In genomic region chr15:90230610-90231009, GRCh38 we compare ENCODE assay signal across 10 cellular contexts. TPM values are rescaled to one million over a fixed set of nuclear protein-coding genes. Genes with fewer than 3 reads are reported as not detected.
A peak's percentile ranks its signal among the peaks of the same experiment; 100 is the strongest.
DNase-seq lines count a peak whose midpoint lies in the region; ATAC-seq, FAIRE-seq and TF ChIP-seq lines count a peak whose summit lies in the region.
"Had no signal": no experiment of that assay in that cellular context is flagged by ENCODE, and none has a peak within 500 bp of the region (broad histone marks: within the 10 kb centered on the region; RNA-seq: fewer than 3 reads in every experiment).

No MANE protein-coding gene starts in this region.

- CTCF ChIA-PET in GM12878 (lab: Yijun Ruan, JAX) = interaction anchor here (1.0 to 4.8 kb wide), 9 partner anchors 9 to 131 kb away, joined by 3 to 38 read pairs (median 5); partner anchors contain the start of gene SEMA4B

- H3K79me1 ChIP-seq in mesendoderm (ENCODE audit: low read length) = no peaks in the 10 kb centered on the region

- RAD21 ChIA-PET in GM12878 (lab: Charles Lee; ENCODE audit: unreplicated experiment) = interaction anchor here (1.0 to 2.6 kb wide), 5 partner anchors 10 to 81 kb away, joined by 3 to 22 read pairs (median 5); no protein-coding TSS in a partner anchor

- H4K8ac ChIP-seq in mesendoderm (ENCODE audit: low read depth, low read length) = no peak overlapping the region

- no peak overlapping the region for H3K23ac ChIP-seq in mesendoderm (ENCODE audit: low read length)

- TF ChIP-seq POLR2A in GM12878 (IDR thresholded peaks at IDR 0.05; ENCODE audit: low read depth, low read length) = no peak

- H2AFZ ChIP-seq in GM12878 (ENCODE audit: control insufficient read depth, low read depth, low read length) = no peak overlapping the region

- H3K4me3 ChIP-seq in right cardiac atrium (ENCODE audit: low read length) (no peak overlapping the region), GM12878 (peak overlapping the region; percentile 42; the same call in 1 of the 2 replicates), muscle layer of duodenum (ENCODE audit: low read depth in 1 of 2, low read length in 2 of 2) (no peak overlapping the region), mesendoderm (ENCODE audit: low read length) (no peak overlapping the region)

- H3K4me2 ChIP-seq in GM12878 (ENCODE audit: control insufficient read depth, insufficient read depth) = peak overlapping the region; percentile 88
- no peak overlapping the region for H3K4me2 ChIP-seq in mesendoderm (ENCODE audit: low read length)

- no peak overlapping the region for H3K4ac ChIP-seq in mesendoderm (ENCODE audit: low read depth, low read length)

- BruUV-seq in GM12878 (replicated peaks; lab: Mats Ljungman, UMichigan) = no TSS peak

- H2BK120ac ChIP-seq in mesendoderm (ENCODE audit: low read depth, low read length) = no peak overlapping the region

- no peak for TF ChIP-seq CTCF in GM12878 (IDR thresholded peaks at IDR 0.05 in 2 of 3, conservative IDR thresholded peaks at IDR 0.05 in 1 of 3; ENCODE audit: control insufficient read depth in 2 of 3, extremely low read depth in 1 of 3, insufficient read depth in 1 of 3, low read depth in 3 of 3, low read length in 3 of 3)

- H3K27me3 ChIP-seq in right cardiac atrium (ENCODE audit: control insufficient read depth, insufficient read depth) (no peaks in the 10 kb centered on the region), GM12878 (replicated peaks in 1 of 2; ENCODE audit: control insufficient read depth in 2 of 2, insufficient read depth in 2 of 2, low read length in 1 of 2) (no peaks in the 10 kb centered on the region), muscle layer of duodenum (ENCODE audit: low read depth, low read length) (no peaks in the 10 kb centered on the region), mesendoderm (ENCODE audit: insufficient read depth, low read length, poor library complexity) (no peaks in the 10 kb centered on the region)

- H3K27ac ChIP-seq in right cardiac atrium (ENCODE audit: low read length) (peak overlapping the region; percentile 69), GM12878 (ENCODE audit: control insufficient read depth, insufficient read depth) (peak overlapping the region; percentile 66), muscle layer of duodenum (ENCODE audit: low read length) (peak overlapping the region; percentile 51), mesendoderm (ENCODE audit: low read depth, low read length) (no peak overlapping the region)

- in situ Hi-C loops in GM12878 (cut with MboI) = no loop called here

- no peak for FAIRE-seq in GM12878 (lab: Jason Lieb, UNC)

- no peak overlapping the region for H3K18ac ChIP-seq in mesendoderm (ENCODE audit: low read length)

- H3K9me3 ChIP-seq in right cardiac atrium (ENCODE audit: control insufficient read depth, low read length) = no peaks in the 10 kb centered on the region
- no peaks in the 10 kb centered on the region for H3K9me3 ChIP-seq in GM12878 (replicated peaks; ENCODE audit: control insufficient read depth, insufficient read depth, low read length)
- H3K9me3 ChIP-seq in muscle layer of duodenum (ENCODE audit: control insufficient read depth in 1 of 2, low read length in 2 of 2) = no peaks in the 10 kb centered on the region

- DNase-seq in right cardiac atrium (no peak), Right ventricle myocardium superior (no peak), GM12878 (ENCODE audit: low read depth, low spot score) (no peak), NCI-H510A (lab: John Stamatoyannopoulos, UW) (no peak), mesendoderm (no peak), iPS-NIHi7 (ENCODE audit: extremely low spot score) (no peak), DMS114 treated with DMSO at 0.1 percent for 48 hours (lab: John Stamatoyannopoulos, UW; ENCODE audit: unreplicated experiment) (no peak)
- DNase-seq: NCI-H2171, occipital lobe had no signal

- no peak overlapping the region for H3K56ac ChIP-seq in mesendoderm (ENCODE audit: low read length)

- intact Hi-C loops in right cardiac atrium (cut with DNase I) (no loop called here), Right ventricle myocardium superior (cut with DNase I) (loop anchor here (5.0 kb wide), 1 partner anchor 128 kb away; the partner anchor contains the start of gene IDH2), GM12878 (cut with micrococcal nuclease; ENCODE audit: unreplicated experiment) (loop anchor here (5.0 kb wide), 5 partner anchors 38 to 432 kb away; partner anchors contain the start of gene AP3S2)

- POLR2A ChIA-PET in GM12878 (lab: Charles Lee) = interaction anchor here (0.6 to 4.9 kb wide), 7 partner anchors 24 to 230 kb away, joined by 3 to 31 read pairs (median 5); partner anchors contain the start of gene SEMA4B

- H3K4me1 ChIP-seq in right cardiac atrium (ENCODE audit: control insufficient read depth, insufficient read depth, low read length) = peaks cover 2% of the 10 kb centered on the region
- peaks cover 28% of the 10 kb centered on the region for H3K4me1 ChIP-seq in GM12878 (ENCODE audit: control insufficient read depth, insufficient read depth, low read length)
- peaks cover 33 to 56% of the 10 kb centered on the region in 2 donors for H3K4me1 ChIP-seq in muscle layer of duodenum (ENCODE audit: control insufficient read depth in 1 of 2, insufficient read depth in 2 of 2, low read length in 2 of 2)
- peaks cover 2% of the 10 kb centered on the region for H3K4me1 ChIP-seq in mesendoderm (ENCODE audit: control insufficient read depth, low read depth, low read length)

- H3K79me2 ChIP-seq in GM12878 (ENCODE audit: control insufficient read depth, insufficient read depth, low read length) = peaks cover 19% of the 10 kb centered on the region
- H3K79me2 ChIP-seq in mesendoderm (ENCODE audit: control insufficient read depth, insufficient read depth, low read length) = no peaks in the 10 kb centered on the region

- 86% methylated on average over 8 of the region's 8 CpGs for WGBS in right cardiac atrium
- 78% methylated on average over 8 of the region's 8 CpGs for WGBS in GM12878 (ENCODE audit: insufficient coverage, insufficient replicate concordance, low lambda C conversion rate, missing lambda C conversion rate)
- no CpG with 5 or more reads among the region's 8 CpGs for WGBS in mesendoderm (ENCODE audit: extremely low coverage, insufficient coverage, low lambda C conversion rate)

- H3K9ac ChIP-seq in GM12878 (ENCODE audit: control insufficient read depth, insufficient read depth, low read length) (peak overlapping the region; percentile 85; the same call in 1 of the 2 replicates), mesendoderm (ENCODE audit: low read length) (no peak overlapping the region)

- no peak overlapping the region for H2BK5ac ChIP-seq in mesendoderm (ENCODE audit: low read length)

- no peak overlapping the region for H4K5ac ChIP-seq in mesendoderm (ENCODE audit: low read length)

- no peak overlapping the region for H2BK15ac ChIP-seq in mesendoderm (replicated peaks; ENCODE audit: low read depth)

- no peak for TF ChIP-seq EP300 in GM12878 (IDR thresholded peaks at IDR 0.05; ENCODE audit: borderline replicate concordance in 1 of 2, control insufficient read depth in 1 of 2, low read depth in 2 of 2, low read length in 2 of 2)

- H2AK5ac ChIP-seq in mesendoderm (ENCODE audit: low read length) = no peak overlapping the region

- peaks cover 15 to 16% of the 10 kb centered on the region in 2 experiments; a peak in 3 of 4 replicates for H3K36me3 ChIP-seq in GM12878 (ENCODE audit: control insufficient read depth in 2 of 2, insufficient read depth in 2 of 2, low read length in 1 of 2)
- peaks cover 44 to 46% of the 10 kb centered on the region in 2 donors for H3K36me3 ChIP-seq in muscle layer of duodenum (ENCODE audit: control insufficient read depth in 1 of 2, insufficient read depth in 2 of 2, low read length in 2 of 2)
- peaks cover 6% of the 10 kb centered on the region for H3K36me3 ChIP-seq in mesendoderm (ENCODE audit: control insufficient read depth, insufficient read depth, low read length)

- SMC1A ChIA-PET in GM12878 (lab: Charles Lee; ENCODE audit: uncharacterized antibody, unreplicated experiment) = interaction anchor here (0.7 to 4.5 kb wide), 13 partner anchors 9 to 124 kb away, joined by 3 to 70 read pairs (median 5); no protein-coding TSS in a partner anchor

- TF ChIP-seq RAD21 in GM12878 (IDR thresholded peaks at IDR 0.05; ENCODE audit: insufficient read depth, low read depth, low read length) = no peak

- ATAC-seq in right cardiac atrium (no peak), Right ventricle myocardium superior (ENCODE audit: poor library complexity) (no peak), GM12878 (no peak)

- H4K20me1 ChIP-seq in GM12878 (ENCODE audit: control insufficient read depth, insufficient read depth) = no peaks in the 10 kb centered on the region

RNA-seq across cellular contexts. Expression of gene CIB1, which starts 3.1 kb away (rescaled TPM):
- total RNA-seq in right cardiac atrium = 10 to 100 TPM; 69.5 to 70.7 (median 70.1) TPM
- polyA plus RNA-seq in right cardiac atrium = 95.8 TPM
- total RNA-seq in Right ventricle myocardium superior = 71.6 TPM
- total RNA-seq in GM12878 (2013; cell fraction: nucleolus; rRNA removed) = 10.1 and 10.3 TPM in 2 replicates
- total RNA-seq in GM12878 (2014; rRNA removed) = 67.1 and 73.8 TPM in 2 replicates
- total RNA-seq in GM12878 (2014; rRNA removed; fragmentation: Illumina TruSeq; extraction: Trizol) = 51.4 and 53.0 TPM in 2 replicates
- total RNA-seq in GM12878 (2021) = 80.8 and 88.8 TPM in 2 replicates
- 55.1 TPM for polyA plus RNA-seq in GM12878 (2011; ENCODE audit: low read depth)
- polyA plus RNA-seq in GM12878 (2011; rRNA removed) = 78.5 and 155 TPM in 2 replicates
- 207 and 248 TPM in 2 replicates for polyA plus RNA-seq in GM12878 (2011; cell fraction: cytosol; rRNA removed)
- 114 and 156 TPM in 2 replicates for polyA plus RNA-seq in GM12878 (2011; cell fraction: nucleus; rRNA removed)
- 109 and 142 TPM in 2 replicates for polyA plus RNA-seq in GM12878 (2012)
- polyA plus RNA-seq in GM12878 (2014; fragmentation: Illumina TruSeq; extraction: Trizol) = 42.7 and 83.0 TPM in 2 replicates
- 10 to 100 TPM; 10.8 to 42.5 TPM for polyA plus RNA-seq in GM12878 (2014; fragmentation: Nextera tagmentation; extraction: Ambion mirVana)
- 141 and 142 TPM in 2 replicates for polyA plus RNA-seq in GM12878 (2014; rRNA removed)
- polyA plus RNA-seq in GM12878 (2016; fragmentation: Nextera tagmentation; extraction: Ambion mirVana) = 100 to 1,000 TPM; 128 to 134 TPM
- polyA minus RNA-seq in GM12878 (2011; rRNA and poly(A)+ RNA removed) = 57.2 and 93.1 TPM in 2 replicates
- polyA minus RNA-seq in GM12878 (2011; cell fraction: cytosol; rRNA and poly(A)+ RNA removed) = 17.9 and 31.4 TPM in 2 replicates
- 11.7 and 13.8 TPM in 2 replicates for polyA minus RNA-seq in GM12878 (2011; cell fraction: nucleus; rRNA and poly(A)+ RNA removed)
- polyA plus RNA-seq in mesendoderm (2013, experiment 1 of 2) = 24.0 TPM
- polyA plus RNA-seq in mesendoderm (2013, experiment 2 of 2) = 23.4 TPM

RNA-seq across cellular contexts. Expression of gene GDPGP1, which starts 3.4 kb away (rescaled TPM):
- total RNA-seq in right cardiac atrium (10 to 100 TPM; 10.6 to 20.5 (median 15.6) TPM), Right ventricle myocardium superior (9.1 TPM), GM12878 (2014; rRNA removed) (5.2 and 5.6 TPM in 2 replicates), GM12878 (2014; rRNA removed; fragmentation: Illumina TruSeq; extraction: Trizol) (2.7 and 3.5 TPM in 2 replicates), GM12878 (2021) (7.8 and 8.9 TPM in 2 replicates)
- polyA plus RNA-seq in right cardiac atrium (6.5 TPM), GM12878 (2011; rRNA removed) (1.5 and 3.2 TPM in 2 replicates), GM12878 (2014; fragmentation: Illumina TruSeq; extraction: Trizol) (0.90 and 2.2 TPM in 2 replicates), GM12878 (2014; fragmentation: Nextera tagmentation; extraction: Ambion mirVana) (under 1 TPM; 0.68 to 0.85 TPM), GM12878 (2014; rRNA removed) (4.3 TPM in 2 replicates), GM12878 (2016; fragmentation: Nextera tagmentation; extraction: Ambion mirVana) (1 to 10 TPM; 2.1 to 3.8 TPM)
- total RNA-seq in GM12878 (2013; cell fraction: nucleolus; rRNA removed) = 14.4 and 14.8 TPM in 2 replicates
- 1.8 TPM for polyA plus RNA-seq in GM12878 (2011; ENCODE audit: low read depth)
- polyA plus RNA-seq in GM12878 (2011; cell fraction: cytosol; rRNA removed) = 3.5 and 3.8 TPM in 2 replicates
- 7.7 and 7.9 TPM in 2 replicates for polyA plus RNA-seq in GM12878 (2011; cell fraction: nucleus; rRNA removed)
- 2.5 and 2.6 TPM in 2 replicates for polyA plus RNA-seq in GM12878 (2012)
- 7.0 and 18.5 TPM in 2 replicates for polyA minus RNA-seq in GM12878 (2011; rRNA and poly(A)+ RNA removed)
- polyA minus RNA-seq in GM12878 (2011; cell fraction: cytosol; rRNA and poly(A)+ RNA removed) = 1.7 and 4.5 TPM in 2 replicates
- 13.9 and 18.6 TPM in 2 replicates for polyA minus RNA-seq in GM12878 (2011; cell fraction: nucleus; rRNA and poly(A)+ RNA removed)
- polyA plus RNA-seq in mesendoderm (2013, experiment 1 of 2) = 1.1 TPM
- 1.1 TPM for polyA plus RNA-seq in mesendoderm (2013, experiment 2 of 2)

RNA-seq across cellular contexts. Expression of gene TTLL13, which starts 18.7 kb away (rescaled TPM):
- total RNA-seq in right cardiac atrium = under 1 TPM in 2 of 4 donors, not detected in 2; 0.24 to 0.54 TPM
- polyA plus RNA-seq in right cardiac atrium = 0.72 TPM
- not detected for total RNA-seq in Right ventricle myocardium superior
- 0.32 and 1.2 TPM in 2 replicates for total RNA-seq in GM12878 (2013; cell fraction: nucleolus; rRNA removed)
- 0.05 and 0.11 TPM in 2 replicates for total RNA-seq in GM12878 (2014; rRNA removed)
- total RNA-seq in GM12878 (2014; rRNA removed; fragmentation: Illumina TruSeq; extraction: Trizol) = 0.09 TPM in 1 of 2 replicates, not detected in the other
- 0.13 and 0.19 TPM in 2 replicates for total RNA-seq in GM12878 (2021)
- polyA plus RNA-seq in GM12878 (2011; ENCODE audit: low read depth) = 0.16 TPM
- 0.26 and 0.27 TPM in 2 replicates for polyA plus RNA-seq in GM12878 (2011; rRNA removed)
- 0.18 and 0.63 TPM in 2 replicates for polyA plus RNA-seq in GM12878 (2011; cell fraction: cytosol; rRNA removed)
- 0.34 and 1.1 TPM in 2 replicates for polyA plus RNA-seq in GM12878 (2011; cell fraction: nucleus; rRNA removed)
- polyA plus RNA-seq in GM12878 (2012) = 0.11 and 0.22 TPM in 2 replicates
- 0.13 and 0.22 TPM in 2 replicates for polyA plus RNA-seq in GM12878 (2014; fragmentation: Illumina TruSeq; extraction: Trizol)
- polyA plus RNA-seq in GM12878 (2014; fragmentation: Nextera tagmentation; extraction: Ambion mirVana) = under 1 TPM in 1 of 2 experiments, not detected in 1; 0.03 TPM
- polyA plus RNA-seq in GM12878 (2014; rRNA removed) = 0.17 and 0.22 TPM in 2 replicates
- polyA plus RNA-seq in GM12878 (2016; fragmentation: Nextera tagmentation; extraction: Ambion mirVana) = under 1 TPM; 0.09 to 0.32 TPM
- polyA minus RNA-seq in GM12878 (2011; rRNA and poly(A)+ RNA removed) = 0.15 and 0.29 TPM in 2 replicates
- polyA minus RNA-seq in GM12878 (2011; cell fraction: cytosol; rRNA and poly(A)+ RNA removed) = not detected in 2 replicates
- polyA minus RNA-seq in GM12878 (2011; cell fraction: nucleus; rRNA and poly(A)+ RNA removed) = 0.12 TPM in 1 of 2 replicates, not detected in the other
- polyA plus RNA-seq in mesendoderm (2013, experiment 1 of 2) = not detected
- 0.01 TPM for polyA plus RNA-seq in mesendoderm (2013, experiment 2 of 2)

RNA-seq across cellular contexts. Expression of gene SEMA4B, which starts 29.5 kb away (rescaled TPM):
- total RNA-seq in right cardiac atrium (10 to 100 TPM; 32.6 to 39.6 (median 33.5) TPM), Right ventricle myocardium superior (24.6 TPM), GM12878 (2014; rRNA removed) (10.4 and 13.4 TPM in 2 replicates), GM12878 (2014; rRNA removed; fragmentation: Illumina TruSeq; extraction: Trizol) (7.7 and 8.8 TPM in 2 replicates), GM12878 (2021) (23.5 and 26.0 TPM in 2 replicates)
- polyA plus RNA-seq in right cardiac atrium (16.4 TPM), GM12878 (2011; rRNA removed) (3.9 and 8.7 TPM in 2 replicates), GM12878 (2014; fragmentation: Illumina TruSeq; extraction: Trizol) (3.7 and 8.1 TPM in 2 replicates), GM12878 (2014; fragmentation: Nextera tagmentation; extraction: Ambion mirVana) (1 to 10 TPM in 1 of 2 experiments, under 1 TPM in 1; 0.87 to 1.4 TPM), GM12878 (2014; rRNA removed) (16.3 and 18.1 TPM in 2 replicates), GM12878 (2016; fragmentation: Nextera tagmentation; extraction: Ambion mirVana) (10 to 100 TPM in 1 of 2 experiments, 1 to 10 TPM in 1; 10.0 to 10.8 TPM)
- 76.9 and 77.1 TPM in 2 replicates for total RNA-seq in GM12878 (2013; cell fraction: nucleolus; rRNA removed)
- polyA plus RNA-seq in GM12878 (2011; ENCODE audit: low read depth) = 5.7 TPM
- polyA plus RNA-seq in GM12878 (2011; cell fraction: cytosol; rRNA removed) = 9.1 and 11.6 TPM in 2 replicates
- 40.5 and 46.0 TPM in 2 replicates for polyA plus RNA-seq in GM12878 (2011; cell fraction: nucleus; rRNA removed)
- 12.4 and 13.5 TPM in 2 replicates for polyA plus RNA-seq in GM12878 (2012)
- 18.4 and 36.0 TPM in 2 replicates for polyA minus RNA-seq in GM12878 (2011; rRNA and poly(A)+ RNA removed)
- 6.4 and 14.2 TPM in 2 replicates for polyA minus RNA-seq in GM12878 (2011; cell fraction: cytosol; rRNA and poly(A)+ RNA removed)
- polyA minus RNA-seq in GM12878 (2011; cell fraction: nucleus; rRNA and poly(A)+ RNA removed) = 13.7 and 25.4 TPM in 2 replicates
- 14.6 TPM for polyA plus RNA-seq in mesendoderm (2013, experiment 1 of 2)
- polyA plus RNA-seq in mesendoderm (2013, experiment 2 of 2) = 14.6 TPM

RNA-seq across cellular contexts. Expression of gene NGRN, which starts 34.9 kb away (rescaled TPM):
- total RNA-seq in right cardiac atrium = 100 to 1,000 TPM; 135 to 159 (median 154) TPM
- polyA plus RNA-seq in right cardiac atrium = 163 TPM
- 122 TPM for total RNA-seq in Right ventricle myocardium superior
- 17.2 and 19.9 TPM in 2 replicates for total RNA-seq in GM12878 (2013; cell fraction: nucleolus; rRNA removed)
- 22.9 and 26.0 TPM in 2 replicates for total RNA-seq in GM12878 (2014; rRNA removed)
- total RNA-seq in GM12878 (2014; rRNA removed; fragmentation: Illumina TruSeq; extraction: Trizol) = 17.8 and 18.2 TPM in 2 replicates
- total RNA-seq in GM12878 (2021) = 22.9 and 25.7 TPM in 2 replicates
- polyA plus RNA-seq in GM12878 (2011; ENCODE audit: low read depth) = 11.0 TPM
- 28.4 and 29.5 TPM in 2 replicates for polyA plus RNA-seq in GM12878 (2011; rRNA removed)
- polyA plus RNA-seq in GM12878 (2011; cell fraction: cytosol; rRNA removed) = 19.3 and 20.9 TPM in 2 replicates
- 16.1 and 17.5 TPM in 2 replicates for polyA plus RNA-seq in GM12878 (2011; cell fraction: nucleus; rRNA removed)
- polyA plus RNA-seq in GM12878 (2012) = 13.8 and 14.7 TPM in 2 replicates
- polyA plus RNA-seq in GM12878 (2014; fragmentation: Illumina TruSeq; extraction: Trizol) = 18.3 and 20.8 TPM in 2 replicates
- 10 to 100 TPM in 1 of 2 experiments, 1 to 10 TPM in 1; 5.8 to 11.2 TPM for polyA plus RNA-seq in GM12878 (2014; fragmentation: Nextera tagmentation; extraction: Ambion mirVana)
- polyA plus RNA-seq in GM12878 (2014; rRNA removed) = 22.2 and 23.6 TPM in 2 replicates
- 10 to 100 TPM; 29.2 to 31.3 TPM for polyA plus RNA-seq in GM12878 (2016; fragmentation: Nextera tagmentation; extraction: Ambion mirVana)
- 14.7 and 17.3 TPM in 2 replicates for polyA minus RNA-seq in GM12878 (2011; rRNA and poly(A)+ RNA removed)
- 4.0 and 5.6 TPM in 2 replicates for polyA minus RNA-seq in GM12878 (2011; cell fraction: cytosol; rRNA and poly(A)+ RNA removed)
- polyA minus RNA-seq in GM12878 (2011; cell fraction: nucleus; rRNA and poly(A)+ RNA removed) = 5.7 and 11.4 TPM in 2 replicates
- polyA plus RNA-seq in mesendoderm (2013, experiment 1 of 2) = 72.7 TPM
- polyA plus RNA-seq in mesendoderm (2013, experiment 2 of 2) = 73.4 TPM

Comparison
In these comparisons a context has a peak if more than half of its experiments do, and no peak if none do; other contexts are left out.
1. intact Hi-C loops: an anchor here in Right ventricle myocardium superior (5.0 kb wide) and GM12878 (5.0 kb wide); none called in right cardiac atrium.